In the genomic region with DNA sequence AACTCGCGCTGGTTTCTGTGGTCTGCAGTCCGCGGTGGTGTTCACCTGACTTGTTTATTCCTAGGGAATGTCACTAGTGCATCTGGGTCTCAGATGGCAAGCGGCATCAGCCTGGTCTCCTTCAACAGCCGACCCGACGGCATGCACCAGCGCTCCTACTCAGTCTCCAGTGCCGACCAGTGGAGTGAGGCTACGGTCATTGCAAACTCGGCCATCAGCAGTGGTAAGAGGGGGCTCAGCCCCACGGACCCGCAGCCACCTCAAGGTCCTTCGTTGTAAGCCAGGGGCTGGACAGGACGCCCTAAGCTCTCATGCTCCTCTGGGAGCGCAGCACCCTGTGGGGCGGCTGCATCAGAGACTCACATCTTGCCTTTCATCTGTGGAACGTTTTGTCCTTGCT, we compare ENCODE assay signal across 18 cellular contexts.
DNase-seq lines count a peak whose midpoint lies in the region; ATAC-seq and TF ChIP-seq lines count a peak whose summit lies in the region.
"Had no signal": no experiment of that assay in that cellular context is flagged by ENCODE, and none has a peak within 500 bp of the region (broad histone marks: within the 10 kb centered on the region; RNA-seq: fewer than 3 reads in every experiment).

No MANE protein-coding gene starts in this region.

- DNase-seq in chondrocyte (ENCODE audit: low spot score) (peak; percentile 83), islet precursor cell (peak; percentile 38), neuronal stem cell (ENCODE audit: low spot score) (no peak), EL (no peak), thyroid gland (no peak)
- DNase-seq: CD4-positive, alpha-beta T cell; CD8-positive, alpha-beta memory T cell; DMS 273 treated with DMSO at 0.1 percent for 48 hours; DMS79; GF-D8; GM23248; H9 had no signal

- no peak overlapping the region for H2BK15ac ChIP-seq in neuronal stem cell (ENCODE audit: low read length)

- H3K14ac ChIP-seq in neuronal stem cell (ENCODE audit: low read length): no peak overlapping the region

- H3K4me2 ChIP-seq in neuronal stem cell (ENCODE audit: insufficient read depth, low read length, poor library complexity, severe bottlenecking): no peak overlapping the region
- H3K4me2 ChIP-seq: BLaER1 had no signal

- H2AK5ac ChIP-seq in neuronal stem cell (ENCODE audit: low read depth, low read length): no peak overlapping the region

- peaks cover 11% of the 10 kb centered on the region for H3K36me3 Mint-ChIP-seq in chondrocyte (ENCODE audit: low read depth)
- H3K36me3 Mint-ChIP-seq: CD14-positive monocyte had no signal

- H4K91ac ChIP-seq in neuronal stem cell (ENCODE audit: low read depth, low read length, poor library complexity): no peak overlapping the region

- no peak overlapping the region for H2BK5ac ChIP-seq in neuronal stem cell (ENCODE audit: low read length)

- no peak overlapping the region for H3K27ac Mint-ChIP-seq in chondrocyte (ENCODE audit: unreplicated experiment)
- H3K27ac Mint-ChIP-seq: B cell; CD4-positive, alpha-beta T cell had no signal

- no peak overlapping the region for H4K8ac ChIP-seq in neuronal stem cell (ENCODE audit: low read depth, low read length)

- intact Hi-C loops in thyroid gland (cut with DNase I): no loop called here

- H3K27me3 Mint-ChIP-seq in chondrocyte (ENCODE audit: low read depth): no peaks in the 10 kb centered on the region
- H3K27me3 Mint-ChIP-seq: B cell had no signal

- H3K9me3 ChIP-seq in neuronal stem cell (replicated peaks in 1 of 2; ENCODE audit: control insufficient read depth in 2 of 2, insufficient read depth in 1 of 2, low read depth in 1 of 2, low read length in 2 of 2): peaks cover 0 to 8% of the 10 kb centered on the region in 2 donors
- H3K9me3 ChIP-seq in thyroid gland: no peaks in the 10 kb centered on the region

- H3K9ac ChIP-seq in neuronal stem cell (ENCODE audit: low read depth, low read length, poor library complexity): no peak overlapping the region
- H3K9ac ChIP-seq: BLaER1, GM23248 had no signal

- no peak for TF ChIP-seq CTCF in chondrocyte (IDR thresholded peaks at IDR 0.05)
- no peak for TF ChIP-seq CTCF in thyroid gland (IDR thresholded peaks at IDR 0.05)

- H3K27me3 ChIP-seq in neuronal stem cell (ENCODE audit: control insufficient read depth in 3 of 3, insufficient read depth in 3 of 3, low read depth in 1 of 3, low read length in 3 of 3): no peaks in the 10 kb centered on the region
- no peaks in the 10 kb centered on the region for H3K27me3 ChIP-seq in thyroid gland
- H3K27me3 ChIP-seq: BLaER1 had no signal

- H3K36me3 ChIP-seq in neuronal stem cell (replicated peaks in 1 of 2; ENCODE audit: control insufficient read depth in 2 of 2, insufficient read depth in 2 of 2, low read length in 2 of 2) (peaks cover 3 to 58% of the 10 kb centered on the region in 2 donors), thyroid gland (no peaks in the 10 kb centered on the region)

- WGBS in neuronal stem cell (ENCODE audit: extremely low coverage in 2 of 2, insufficient read length in 2 of 2, insufficient replicate concordance in 1 of 2), 2 donors: no CpG with 5 or more reads among the region's 19 CpGs
- 82 to 88% methylated on average over 18 to 19 of the region's 19 CpGs for WGBS in thyroid gland, 2 donors

- H2BK120ac ChIP-seq in neuronal stem cell (ENCODE audit: low read depth, low read length): no peak overlapping the region

- no peak overlapping the region for H3K4me3 ChIP-seq in neuronal stem cell (ENCODE audit: low read length in 2 of 2)
- no peak overlapping the region for H3K4me3 ChIP-seq in thyroid gland (replicated peaks in 1 of 3)
- H3K4me3 ChIP-seq: BLaER1, GM23248 had no signal

- no peak for ATAC-seq in GM18520 (IDR thresholded peaks at IDR 0.05; ENCODE audit: unreplicated experiment)
- ATAC-seq: HCT116 had no signal

- no peak overlapping the region for H3K4me3 Mint-ChIP-seq in chondrocyte (ENCODE audit: unreplicated experiment)
- H3K4me3 Mint-ChIP-seq: B cell; CD14-positive monocyte; CD4-positive, alpha-beta T cell; CD8-positive, alpha-beta memory T cell; H9 had no signal

- no peak for TF ChIP-seq POLR2A in thyroid gland (IDR thresholded peaks at IDR 0.05)

- H3K4me1 ChIP-seq in neuronal stem cell (ENCODE audit: control insufficient read depth in 2 of 2, insufficient read depth in 1 of 2, low read depth in 1 of 2, low read length in 2 of 2) (peaks cover 0 to 9% of the 10 kb centered on the region in 2 donors), thyroid gland (no peaks in the 10 kb centered on the region)

- no peak overlapping the region for H2BK12ac ChIP-seq in neuronal stem cell (ENCODE audit: low read length)

- no peaks in the 10 kb centered on the region for H3K9me3 Mint-ChIP-seq in chondrocyte (ENCODE audit: low read depth)
- H3K9me3 Mint-ChIP-seq: CD4-positive, alpha-beta T cell; CD8-positive, alpha-beta memory T cell; H9 had no signal

- no peak overlapping the region for H3K27ac ChIP-seq in neuronal stem cell (replicated peaks; ENCODE audit: low read length)
- H3K27ac ChIP-seq in thyroid gland: no peak overlapping the region
- H3K27ac ChIP-seq: 22Rv1, BLaER1, GM23248 had no signal

- H3K4ac ChIP-seq in neuronal stem cell (ENCODE audit: low read length): no peak overlapping the region

- H3K18ac ChIP-seq in neuronal stem cell (ENCODE audit: low read length): no peak overlapping the region

- H3K4me1 Mint-ChIP-seq in chondrocyte (ENCODE audit: low read depth): no peaks in the 10 kb centered on the region
- H3K4me1 Mint-ChIP-seq: B cell; CD14-positive monocyte; CD8-positive, alpha-beta memory T cell had no signal

- H2AFZ ChIP-seq in neuronal stem cell (ENCODE audit: low read length): no peak overlapping the region
- H2AFZ ChIP-seq: GM23248 had no signal

- no peaks in the 10 kb centered on the region for H3K79me1 ChIP-seq in neuronal stem cell (ENCODE audit: low read depth, low read length)

- H3K23ac ChIP-seq in neuronal stem cell (ENCODE audit: low read depth, low read length, poor library complexity): peak overlapping the region; percentile 27

Comparison
In these comparisons a context has a peak if more than half of its experiments do, and no peak if none do; other contexts are left out.
1. DNase-seq: peak in chondrocyte (single experiment) and islet precursor cell (single experiment); none in neuronal stem cell (single experiment), EL (single experiment) and thyroid gland (0 of 2).